ENCODE assay signal across 20 cellular contexts in genomic region chr1:165114889-165115285, GRCh38.
"Had no signal": no experiment of that assay in that cellular context is flagged by ENCODE, and none has a peak within 500 bp of the region (broad histone marks: within the 10 kb centered on the region; RNA-seq: fewer than 3 reads in every experiment).

No MANE protein-coding gene starts in this region.

- H3K9me3 ChIP-seq: lower lobe of right lung, psoas muscle, spleen, thoracic aorta, tibial nerve, upper lobe of right lung, vagina had no signal

- H3K4me1 Mint-ChIP-seq: immature natural killer cell; naive thymus-derived CD8-positive, alpha-beta T cell; stimulated activated memory B cell treated with anti-CD40 and anti-IgM and Interleukin-4, amounts not matched to agents 10 μg/mL and 1 μg/mL and 100 μg/mL, for 72 hours had no signal

- H3K27me3 ChIP-seq: vagina had no signal

- H3K4me3 ChIP-seq: coronary artery, lower lobe of right lung, psoas muscle, skin epidermis, spleen, thoracic aorta, tibial nerve, upper lobe of right lung, vagina had no signal

- H3K9me3 Mint-ChIP-seq: effector memory CD8-positive, alpha-beta T cell; naive thymus-derived CD8-positive, alpha-beta T cell; nephron progenitor cell; stimulated activated memory B cell treated with anti-CD40 and anti-IgM and Interleukin-4, amounts not matched to agents 10 μg/mL and 1 μg/mL and 100 μg/mL, for 72 hours; stimulated activated naive CD8-positive, alpha-beta T cell treated with anti-CD3 and anti-CD28 coated beads, Interleukin-15, Interleukin-2, amounts not matched to agents 100 ng/mL and 50 ng/mL, for 24 hours had no signal

- H3K36me3 ChIP-seq: lower lobe of right lung, spleen, thoracic aorta, tibial nerve, upper lobe of right lung, vagina had no signal

- H3K4me3 Mint-ChIP-seq: effector memory CD8-positive, alpha-beta T cell; immature natural killer cell; naive thymus-derived CD8-positive, alpha-beta T cell; nephron progenitor cell; stimulated activated memory B cell treated with anti-CD40 and anti-IgM and Interleukin-4, amounts not matched to agents 10 μg/mL and 1 μg/mL and 100 μg/mL, for 72 hours; stimulated activated naive CD8-positive, alpha-beta T cell treated with anti-CD3 and anti-CD28 coated beads, Interleukin-15, Interleukin-2, amounts not matched to agents 100 ng/mL and 50 ng/mL, for 24 hours had no signal

- ATAC-seq: effector memory CD8-positive, alpha-beta T cell; left ventricle myocardium superior; lower lobe of right lung; naive thymus-derived CD8-positive, alpha-beta T cell; psoas muscle; right cardiac atrium; stimulated activated memory B cell treated with anti-CD40 and anti-IgM and Interleukin-4, amounts not matched to agents 10 μg/mL and 1 μg/mL and 100 μg/mL, for 72 hours had no signal

- H3K27ac ChIP-seq: coronary artery, lower lobe of right lung, psoas muscle, skin epidermis, spleen, thoracic aorta, tibial nerve, upper lobe of right lung, vagina had no signal

- H3K4me1 ChIP-seq: lower lobe of right lung, spleen, tibial nerve, upper lobe of right lung had no signal

- H3K27ac Mint-ChIP-seq: effector memory CD8-positive, alpha-beta T cell; immature natural killer cell; naive thymus-derived CD8-positive, alpha-beta T cell; nephron progenitor cell; stimulated activated memory B cell treated with anti-CD40 and anti-IgM and Interleukin-4, amounts not matched to agents 10 μg/mL and 1 μg/mL and 100 μg/mL, for 72 hours; stimulated activated naive CD8-positive, alpha-beta T cell treated with anti-CD3 and anti-CD28 coated beads, Interleukin-15, Interleukin-2, amounts not matched to agents 100 ng/mL and 50 ng/mL, for 24 hours had no signal

- DNase-seq: effector memory CD8-positive, alpha-beta T cell; immature natural killer cell; left ventricle myocardium superior; lower lobe of right lung; naive thymus-derived CD8-positive, alpha-beta T cell; psoas muscle; spleen; stimulated activated CD4-positive, alpha-beta T cell treated with anti-CD3 and anti-CD28 coated beads, Interleukin-4, amount 100 ng/mL, for 4 hours; upper lobe of right lung had no signal

- H3K36me3 Mint-ChIP-seq: immature natural killer cell; naive thymus-derived CD8-positive, alpha-beta T cell; stimulated activated memory B cell treated with anti-CD40 and anti-IgM and Interleukin-4, amounts not matched to agents 10 μg/mL and 1 μg/mL and 100 μg/mL, for 72 hours had no signal

- FAIRE-seq: endometrium, frontal cortex had no signal
